9 cellular contexts compared by ENCODE assay signal in the genomic region with DNA sequence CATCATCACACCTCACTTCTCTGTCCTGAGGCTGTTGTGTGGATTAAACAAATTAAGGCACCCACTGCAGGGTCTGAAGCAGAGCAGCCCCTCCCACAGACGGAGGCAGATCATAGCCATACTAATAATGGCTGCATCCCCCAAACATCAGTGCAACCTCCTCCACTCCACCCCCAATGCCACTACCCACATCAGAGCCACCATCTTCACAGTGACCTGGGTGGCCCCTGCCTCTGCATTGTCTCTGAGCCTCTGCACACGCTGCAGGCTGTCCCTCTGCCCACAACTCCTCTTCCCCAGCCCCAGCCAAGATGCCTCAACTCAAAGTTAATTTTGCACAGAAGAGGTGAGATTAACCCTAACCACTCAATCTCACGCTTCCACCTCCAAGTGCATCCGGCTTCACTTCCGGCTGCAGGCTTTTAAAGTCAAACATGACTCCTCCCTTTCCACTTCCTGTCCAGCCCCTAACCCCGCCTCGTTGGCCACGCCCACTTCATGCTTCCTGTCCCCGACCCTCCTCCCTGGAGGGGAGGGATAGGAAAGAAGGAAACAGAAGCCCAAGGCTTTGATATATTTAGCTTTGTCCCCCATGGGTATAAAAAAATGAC. TPM values are rescaled to one million over a fixed set of nuclear protein-coding genes. Genes with fewer than 3 reads are reported as not detected.
A peak's percentile ranks its signal among the peaks of the same experiment; 100 is the strongest.
DNase-seq lines count a peak whose midpoint lies in the region; ATAC-seq and TF ChIP-seq lines count a peak whose summit lies in the region.
"Had no signal": no experiment of that assay in that cellular context is flagged by ENCODE, and none has a peak within 500 bp of the region (broad histone marks: within the 10 kb centered on the region; RNA-seq: fewer than 3 reads in every experiment).

No MANE protein-coding gene starts in this region.

- no peak for TF ChIP-seq CTCF in omental fat pad (IDR thresholded peaks at IDR 0.05)

- DNase-seq in NCI-H748 (lab: John Stamatoyannopoulos, UW; ENCODE audit: unreplicated experiment): peak; percentile 37
- no peak for DNase-seq in NCI-H748 treated with DMSO at 0.1 percent for 48 hours (lab: John Stamatoyannopoulos, UW)
- peak; percentile 87 for DNase-seq in Jurkat, Clone E6-1 (ENCODE audit: low read depth, low spot score)
- peak; percentile 25 for DNase-seq in activated CD8-positive, alpha-beta memory T cell treated with anti-CD3 and anti-CD28 coated beads, Interleukin-2, amount 50 U/mL, for 4 hours
- peak; percentile 13 for DNase-seq in posterior vena cava (ENCODE audit: low spot score)
- DNase-seq in omental fat pad (ENCODE audit: low spot score): no peak
- no peak for DNase-seq in T-helper 9 cell
- DNase-seq: SW 1271 had no signal

- intact Hi-C loops in posterior vena cava (cut with DNase I): no loop called here

- ATAC-seq in omental fat pad (ENCODE audit: low FRiP score): no peak
- ATAC-seq in HG03135 (IDR thresholded peaks at IDR 0.05; ENCODE audit: unreplicated experiment): no peak

- peak overlapping the region; percentile 25; the same call in 1 of the 2 replicates for H3K4me3 ChIP-seq in Jurkat, Clone E6-1 (ENCODE audit: low read length)

RNA-seq across cellular contexts. Expression of a gene that starts 22.7 kb away (rescaled TPM):
- polyA plus RNA-seq in Jurkat, Clone E6-1 (2012; ENCODE audit: insufficient read depth, insufficient read length): 24.4 TPM
- under 1 TPM; 0.14 TPM for total RNA-seq in posterior vena cava
- 1 to 10 TPM in 1 of 4 donors, under 1 TPM in 2, not detected in 1; 0.48 to 1.0 (median 0.63) TPM for total RNA-seq in omental fat pad

Comparison
In these comparisons a context has a peak if more than half of its experiments do, and no peak if none do; other contexts are left out.
1. DNase-seq: peak in NCI-H748 (single experiment), Jurkat, Clone E6-1 (single experiment), activated CD8-positive, alpha-beta memory T cell treated with anti-CD3 and anti-CD28 coated beads, Interleukin-2, amount 50 U/mL, for 4 hours (single experiment) and posterior vena cava (single experiment); none in NCI-H748 treated with DMSO at 0.1 percent for 48 hours (single experiment), omental fat pad (single experiment) and T-helper 9 cell (single experiment).